Comparison of ENCODE assay signal across 21 cellular contexts in genomic region chr10:34644245-34644644, GRCh38.
DNase-seq lines count a peak whose midpoint lies in the region; ATAC-seq and TF ChIP-seq lines count a peak whose summit lies in the region.
"Had no signal": no experiment of that assay in that cellular context is flagged by ENCODE, and none has a peak within 500 bp of the region (broad histone marks: within the 10 kb centered on the region; RNA-seq: fewer than 3 reads in every experiment).

No MANE protein-coding gene starts in this region.

- no peaks in the 10 kb centered on the region for H3K36me3 Mint-ChIP-seq in nephron (ENCODE audit: low read depth)

- H3K9me3 ChIP-seq in BLaER1 (no peaks in the 10 kb centered on the region), Karpas-422 (ENCODE audit: low read length) (no peaks in the 10 kb centered on the region), heart right ventricle (no peaks in the 10 kb centered on the region)
- H3K9me3 ChIP-seq: BE2C, Caco-2 had no signal

- peaks cover 75% of the 10 kb centered on the region for H3K4me1 Mint-ChIP-seq in nephron

- 31 to 39% methylated on average over 3 of the region's 3 CpGs for WGBS in heart right ventricle, 2 donors

- H3K4me2 ChIP-seq in BLaER1 (peak overlapping the region; percentile 77), Karpas-422 (ENCODE audit: low read depth, low read length, poor library complexity, severe bottlenecking) (no peak overlapping the region)

- H3K36me3 ChIP-seq in BLaER1 = no peaks in the 10 kb centered on the region
- no peaks in the 10 kb centered on the region for H3K36me3 ChIP-seq in Karpas-422 (ENCODE audit: insufficient read depth, low read length)
- no peaks in the 10 kb centered on the region for H3K36me3 ChIP-seq in heart right ventricle
- H3K36me3 ChIP-seq: BE2C had no signal

- H3K4me1 ChIP-seq in BLaER1 (peaks cover 84% of the 10 kb centered on the region), Karpas-422 (ENCODE audit: low read length) (no peaks in the 10 kb centered on the region), heart right ventricle (peaks cover 0 to 49% (median 29%) of the 10 kb centered on the region in 9 donors)
- H3K4me1 ChIP-seq: BE2C, Caco-2 had no signal

- peaks cover 58% of the 10 kb centered on the region for H4K20me1 ChIP-seq in BLaER1
- H4K20me1 ChIP-seq in Karpas-422 (ENCODE audit: insufficient read depth, low read depth, low read length) = no peaks in the 10 kb centered on the region

- H3K9me3 Mint-ChIP-seq in nephron = no peaks in the 10 kb centered on the region
- H3K9me3 Mint-ChIP-seq: CD4-positive, alpha-beta T cell had no signal

- peak; percentile 37 for DNase-seq in Karpas-422
- peak in 1 of 2 donors; percentile 37 for DNase-seq in heart right ventricle
- DNase-seq in NCI-H1105 (lab: John Stamatoyannopoulos, UW) = no peak
- DNase-seq in activated CD4-positive, alpha-beta T cell treated with anti-CD3 and anti-CD28 coated beads for 48 hours = no peak
- DNase-seq: BE2C; Caco-2; CD4-positive, alpha-beta T cell; DND-41; H7; KG1; NCI-H1092 treated with DMSO at 0.1 percent for 48 hours; NCI-H1694; NCI-H2081 treated with DMSO at 0.1 percent for 48 hours; NCI-H69; NK-92 treated with Interleukin-12 subunit alpha and Interleukin-12 subunit beta, amount 100 ng/mL, for 24 hours had no signal

- H3K4me3 ChIP-seq in BLaER1 (no peak overlapping the region), Karpas-422 (ENCODE audit: low read length) (no peak overlapping the region), heart right ventricle (no peak overlapping the region)
- H3K4me3 ChIP-seq: GM12878 had no signal

- intact Hi-C loops in heart right ventricle (cut with DNase I) = no loop called here

- TF ChIP-seq CTCF in heart right ventricle (IDR thresholded peaks at IDR 0.05) = no peak
- no peak for TF ChIP-seq CTCF in nephron (IDR thresholded peaks at IDR 0.05; ENCODE audit: unreplicated experiment in 3 of 3)

- no peak overlapping the region for H2AFZ ChIP-seq in Karpas-422 (ENCODE audit: low read length)

- ATAC-seq in heart right ventricle (peak in 5 of 8 donors; percentile 29 to 60 (median 46)), HG03457 (IDR thresholded peaks at IDR 0.05; ENCODE audit: unreplicated experiment) (no peak), GM21786 (IDR thresholded peaks at IDR 0.05; ENCODE audit: unreplicated experiment) (no peak)
- ATAC-seq: GM12878 had no signal

- H3K27me3 ChIP-seq in BLaER1 (no peaks in the 10 kb centered on the region), Karpas-422 (ENCODE audit: low read length) (no peaks in the 10 kb centered on the region), heart right ventricle (no peaks in the 10 kb centered on the region)
- H3K27me3 ChIP-seq: BE2C had no signal

- no peaks in the 10 kb centered on the region for H3K9me2 ChIP-seq in Karpas-422 (replicated peaks; ENCODE audit: insufficient read depth, low read length)

- no peak overlapping the region for H3K4me3 Mint-ChIP-seq in nephron
- H3K4me3 Mint-ChIP-seq: CD4-positive, alpha-beta T cell had no signal

- peak overlapping the region; percentile 24; the same call in 1 of the 2 replicates for H3K27ac ChIP-seq in BLaER1
- H3K27ac ChIP-seq in Karpas-422 (ENCODE audit: low read length) = no peak overlapping the region
- peak overlapping the region in 1 of 10 donors; percentile 36 for H3K27ac ChIP-seq in heart right ventricle
- H3K27ac ChIP-seq: RWPE1 had no signal

- no peaks in the 10 kb centered on the region for H3K27me3 Mint-ChIP-seq in nephron (ENCODE audit: low read depth)

- peak overlapping the region in 2 of 3 experiments; percentile 16 to 46 for H3K27ac Mint-ChIP-seq in nephron
- H3K27ac Mint-ChIP-seq: CD4-positive, alpha-beta T cell had no signal

- no peak overlapping the region for H3K9ac ChIP-seq in BLaER1
- no peak overlapping the region for H3K9ac ChIP-seq in Karpas-422 (ENCODE audit: low read length)

- no peaks in the 10 kb centered on the region for H3K79me2 ChIP-seq in Karpas-422 (ENCODE audit: low read length)

Comparison
In these comparisons a context has a peak if more than half of its experiments do, and no peak if none do; other contexts are left out.
1. ATAC-seq: peak in heart right ventricle (5 of 8); none in HG03457 (single experiment) and GM21786 (single experiment).